27 cellular contexts compared by ENCODE assay signal in genomic region chr7:12968836-12969422, GRCh38.
"Had no signal": no experiment of that assay in that cellular context is flagged by ENCODE, and none has a peak within 500 bp of the region (broad histone marks: within the 10 kb centered on the region; RNA-seq: fewer than 3 reads in every experiment).

No MANE protein-coding gene starts in this region.

- H3K27ac Mint-ChIP-seq: dendritic cell treated with granulocyte-macrophage colony-stimulating factor and Interleukin-4, amounts not matched to agents 40 ng/mL and 50 ng/mL, for 4 days; endodermal cell; memory B cell; natural killer cell; progenitor cell of endocrine pancreas; type B pancreatic cell had no signal

- H3K4me2 ChIP-seq: hepatocyte, smooth muscle cell had no signal

- H3K9me3 Mint-ChIP-seq: dendritic cell treated with granulocyte-macrophage colony-stimulating factor and Interleukin-4, amounts not matched to agents 40 ng/mL and 50 ng/mL, for 4 days; endodermal cell; memory B cell; type B pancreatic cell had no signal

- H2AFZ ChIP-seq: hepatocyte, parathyroid adenoma had no signal

- DNase-seq: effector CD8-positive, alpha-beta T cell; endodermal cell; foreskin fibroblast; heart left ventricle; kidney; natural killer cell; stimulated activated CD4-positive, alpha-beta T cell treated with anti-CD3 and anti-CD28 coated beads, Interleukin-12 subunit alpha, Interleukin-12 subunit beta, amount 100 ng/mL, for 4 hours; stimulated activated CD4-positive, alpha-beta T cell treated with anti-CD3 and anti-CD28 coated beads, Interleukin-1b, Interleukin-23, amount 100 ng/mL, for 48 hours; stimulated activated CD4-positive, alpha-beta T cell treated with anti-CD3 and anti-CD28 coated beads, Interleukin-4, amount 100 ng/mL, for 1 hour; stimulated activated CD8-positive, alpha-beta memory T cell treated with anti-CD3 and anti-CD28 coated beads, Interleukin-4, amount 100 ng/mL, for 48 hours; stimulated activated naive CD4-positive, alpha-beta T cell; stomach; tibial artery had no signal

- H3K27ac ChIP-seq: epithelial cell of prostate, gastroesophageal sphincter, heart left ventricle, hepatocyte, parathyroid adenoma, stomach, tibial artery had no signal

- H3K4me3 Mint-ChIP-seq: dendritic cell treated with granulocyte-macrophage colony-stimulating factor and Interleukin-4, amounts not matched to agents 40 ng/mL and 50 ng/mL, for 4 days; endodermal cell; memory B cell; natural killer cell; type B pancreatic cell had no signal

- H3K27me3 ChIP-seq: gastroesophageal sphincter, heart left ventricle, hepatocyte, stomach, tibial artery had no signal

- H3K4me3 ChIP-seq: gastroesophageal sphincter, heart left ventricle, hepatocyte, lung, smooth muscle cell, stomach, tibial artery had no signal

- FAIRE-seq: colon had no signal

- H3K9ac ChIP-seq: parathyroid adenoma had no signal

- H3K36me3 ChIP-seq: gastroesophageal sphincter, heart left ventricle, stomach, tibial artery had no signal

- H3K4me1 Mint-ChIP-seq: natural killer cell had no signal

- H3K9me3 ChIP-seq: gastroesophageal sphincter, heart left ventricle, stomach, tibial artery had no signal

- H3K27me3 Mint-ChIP-seq: dendritic cell treated with granulocyte-macrophage colony-stimulating factor and Interleukin-4, amounts not matched to agents 40 ng/mL and 50 ng/mL, for 4 days; type B pancreatic cell had no signal

- H3K79me2 ChIP-seq: hepatocyte, parathyroid adenoma had no signal

- H3K4me1 ChIP-seq: gastroesophageal sphincter, heart left ventricle, parathyroid adenoma, tibial artery had no signal

- H3K36me3 Mint-ChIP-seq: memory B cell, natural killer cell, type B pancreatic cell had no signal

- ATAC-seq: esophagus mucosa, gastroesophageal sphincter, heart left ventricle, left lobe of liver, natural killer cell, sciatic nerve had no signal
